In the genomic region with DNA sequence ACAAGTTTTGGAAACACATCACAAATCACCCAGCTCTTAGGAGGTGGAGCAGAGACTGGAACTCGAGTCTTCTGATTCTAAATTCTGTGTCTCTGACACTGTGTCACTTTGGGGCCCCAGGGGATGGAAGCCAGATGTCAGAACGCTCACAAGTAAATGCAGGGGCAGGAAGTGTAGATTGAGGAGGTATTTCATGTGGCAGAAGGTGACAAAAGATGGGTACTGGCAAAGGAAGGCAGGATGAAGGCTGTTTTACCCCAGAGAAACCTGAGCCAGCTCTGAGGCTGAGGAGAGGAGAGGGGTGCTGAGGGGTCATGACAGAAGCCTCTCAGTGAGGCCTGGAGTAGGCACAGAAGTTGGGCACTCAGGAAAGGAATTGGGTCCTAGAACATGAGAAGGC, we compare ENCODE assay signal across 15 cellular contexts. TPM values are rescaled to one million over a fixed set of nuclear protein-coding genes. Genes with fewer than 3 reads are reported as not detected.
DNase-seq lines count a peak whose midpoint lies in the region; ATAC-seq and TF ChIP-seq lines count a peak whose summit lies in the region.
"Had no signal": no experiment of that assay in that cellular context is flagged by ENCODE, and none has a peak within 500 bp of the region (broad histone marks: within the 10 kb centered on the region; RNA-seq: fewer than 3 reads in every experiment).

No MANE protein-coding gene starts in this region.

- peak overlapping the region; percentile 96 for H3K27ac Mint-ChIP-seq in activated CD4-positive, alpha-beta T cell treated with anti-CD3 and anti-CD28 coated beads, Interleukin-2, amount 10 ng/mL, durations not matched to agents 7 days and 5 days
- peak overlapping the region; percentile 98 for H3K27ac Mint-ChIP-seq in activated naive CD4-positive, alpha-beta T cell treated with anti-CD3 and anti-CD28 coated beads, Interleukin-2, amount 50 U/mL, for 24 hours
- H3K27ac Mint-ChIP-seq in Caco-2 (ENCODE audit: unreplicated experiment): no peak overlapping the region

- H4K8ac ChIP-seq in neuronal stem cell (ENCODE audit: low read depth, low read length): no peak overlapping the region

- no CpG with 5 or more reads among the region's 2 CpGs for WGBS in neuronal stem cell (ENCODE audit: extremely low coverage in 2 of 2, insufficient read length in 2 of 2, insufficient replicate concordance in 1 of 2), 2 donors

- ATAC-seq in DND-41 (ENCODE audit: insufficient read depth, low read depth): peak; percentile 84
- ATAC-seq in GM19351 (IDR thresholded peaks at IDR 0.05; ENCODE audit: unreplicated experiment): no peak
- no peak for ATAC-seq in GM18907 (IDR thresholded peaks at IDR 0.05; ENCODE audit: unreplicated experiment)
- ATAC-seq: psoas muscle had no signal

- H2AFZ ChIP-seq in DND-41 (ENCODE audit: low read depth, low read length): no peak overlapping the region
- H2AFZ ChIP-seq in neuronal stem cell (ENCODE audit: low read length): peak overlapping the region; percentile 24

- no peaks in the 10 kb centered on the region for H3K27me3 ChIP-seq in DND-41 (ENCODE audit: insufficient read depth, low read length, poor library complexity)
- peaks cover 0 to 23% (median 3%) of the 10 kb centered on the region in 3 experiments for H3K27me3 ChIP-seq in neuronal stem cell (ENCODE audit: control insufficient read depth in 3 of 3, insufficient read depth in 3 of 3, low read depth in 1 of 3, low read length in 3 of 3)
- H3K27me3 ChIP-seq in Caco-2 (replicated peaks; ENCODE audit: control insufficient read depth, insufficient read depth, low read length): no peaks in the 10 kb centered on the region
- H3K27me3 ChIP-seq: stomach had no signal

- H3K36me3 ChIP-seq in DND-41 (ENCODE audit: insufficient read depth, low read length) (no peaks in the 10 kb centered on the region), neuronal stem cell (replicated peaks in 1 of 2; ENCODE audit: control insufficient read depth in 2 of 2, insufficient read depth in 2 of 2, low read length in 2 of 2) (no peaks in the 10 kb centered on the region), Caco-2 (ENCODE audit: control insufficient read depth, insufficient read depth, low read length) (no peaks in the 10 kb centered on the region)
- H3K36me3 ChIP-seq: HAP-1, stomach had no signal

- H2AK5ac ChIP-seq in neuronal stem cell (ENCODE audit: low read depth, low read length): no peak overlapping the region

- no peaks in the 10 kb centered on the region for H3K9me3 Mint-ChIP-seq in activated CD4-positive, alpha-beta T cell treated with anti-CD3 and anti-CD28 coated beads, Interleukin-2, amount 10 ng/mL, durations not matched to agents 7 days and 5 days
- no peaks in the 10 kb centered on the region for H3K9me3 Mint-ChIP-seq in activated naive CD4-positive, alpha-beta T cell treated with anti-CD3 and anti-CD28 coated beads, Interleukin-2, amount 50 U/mL, for 24 hours
- no peaks in the 10 kb centered on the region for H3K9me3 Mint-ChIP-seq in Caco-2 (ENCODE audit: unreplicated experiment)

- H3K4me3 Mint-ChIP-seq in activated CD4-positive, alpha-beta T cell treated with anti-CD3 and anti-CD28 coated beads, Interleukin-2, amount 10 ng/mL, durations not matched to agents 7 days and 5 days: peak overlapping the region; percentile 0
- H3K4me3 Mint-ChIP-seq in activated naive CD4-positive, alpha-beta T cell treated with anti-CD3 and anti-CD28 coated beads, Interleukin-2, amount 50 U/mL, for 24 hours: peak overlapping the region; percentile 45
- no peak overlapping the region for H3K4me3 Mint-ChIP-seq in Caco-2 (ENCODE audit: unreplicated experiment)

- H4K20me1 ChIP-seq in DND-41 (ENCODE audit: insufficient read depth, low read length): no peaks in the 10 kb centered on the region

- no peaks in the 10 kb centered on the region for H3K27me3 Mint-ChIP-seq in activated CD4-positive, alpha-beta T cell treated with anti-CD3 and anti-CD28 coated beads, Interleukin-2, amount 10 ng/mL, durations not matched to agents 7 days and 5 days
- H3K27me3 Mint-ChIP-seq in activated naive CD4-positive, alpha-beta T cell treated with anti-CD3 and anti-CD28 coated beads, Interleukin-2, amount 50 U/mL, for 24 hours: no peaks in the 10 kb centered on the region
- no peaks in the 10 kb centered on the region for H3K27me3 Mint-ChIP-seq in Caco-2 (ENCODE audit: insufficient read depth, unreplicated experiment)

- no peak overlapping the region for H3K4ac ChIP-seq in neuronal stem cell (ENCODE audit: low read length)

- no peak for TF ChIP-seq CTCF in DND-41 (IDR thresholded peaks at IDR 0.05; ENCODE audit: borderline replicate concordance, extremely low read depth, low read length, poor library complexity, severe bottlenecking)
- no peak for TF ChIP-seq CTCF in Caco-2 (IDR thresholded peaks at IDR 0.05; ENCODE audit: insufficient read depth in 1 of 2, low read depth in 1 of 2, low read length in 1 of 2, severe bottlenecking in 1 of 2, unreplicated experiment in 1 of 2)

- H3K4me1 Mint-ChIP-seq in activated CD4-positive, alpha-beta T cell treated with anti-CD3 and anti-CD28 coated beads, Interleukin-2, amount 10 ng/mL, durations not matched to agents 7 days and 5 days: peaks cover 50% of the 10 kb centered on the region
- peaks cover 31% of the 10 kb centered on the region for H3K4me1 Mint-ChIP-seq in activated naive CD4-positive, alpha-beta T cell treated with anti-CD3 and anti-CD28 coated beads, Interleukin-2, amount 50 U/mL, for 24 hours
- H3K4me1 Mint-ChIP-seq in Caco-2 (ENCODE audit: low read depth, unreplicated experiment): no peaks in the 10 kb centered on the region

- DNase-seq in DND-41: peak; percentile 52
- peak; percentile 56 for DNase-seq in activated CD4-positive, alpha-beta T cell treated with anti-CD3 and anti-CD28 coated beads, Interleukin-2, amount 10 ng/mL, durations not matched to agents 7 days and 5 days
- no peak for DNase-seq in neuronal stem cell (ENCODE audit: low spot score)
- no peak for DNase-seq in Caco-2
- no peak for DNase-seq in AG08395 (ENCODE audit: low spot score)
- DNase-seq: effector CD8-positive, alpha-beta T cell; foreskin melanocyte; NCI-H226; psoas muscle; stomach had no signal

- H3K18ac ChIP-seq in neuronal stem cell (ENCODE audit: low read length): no peak overlapping the region

- CTCF ChIA-PET in activated CD4-positive, alpha-beta T cell treated with anti-CD3 and anti-CD28 coated beads, Interleukin-2, amount 10 ng/mL, durations not matched to agents 7 days and 5 days (lab: Charles Lee): interaction anchor here (0.9 to 1.7 kb wide), 5 partner anchors 9 to 44 kb away, joined by 3 to 10 read pairs (median 5); partner anchors contain the start of gene H2AZ2
- CTCF ChIA-PET in Caco-2 (lab: Charles Lee): no interaction called here

- no peak overlapping the region for H3K27ac ChIP-seq in DND-41 (ENCODE audit: low read length)
- H3K27ac ChIP-seq in neuronal stem cell (replicated peaks; ENCODE audit: low read length): no peak overlapping the region
- H3K27ac ChIP-seq: C4-2B, psoas muscle, stomach had no signal

- H3K4me2 ChIP-seq in DND-41 (ENCODE audit: insufficient read depth, low read length) (no peak overlapping the region), neuronal stem cell (ENCODE audit: insufficient read depth, low read length, poor library complexity, severe bottlenecking) (no peak overlapping the region)

- POLR2A ChIA-PET in activated CD4-positive, alpha-beta T cell treated with anti-CD3 and anti-CD28 coated beads, Interleukin-2, amount 10 ng/mL, durations not matched to agents 7 days and 5 days (lab: Charles Lee): no interaction called here
- POLR2A ChIA-PET in Caco-2 (lab: Charles Lee): interaction anchor here (0.5 kb wide), 1 partner anchor 240 kb away, joined by 3 read pairs; no protein-coding TSS in a partner anchor

- intact Hi-C loops in Caco-2 (cut with micrococcal nuclease; ENCODE audit: unreplicated experiment): no loop called here

- H3K23ac ChIP-seq in neuronal stem cell (ENCODE audit: low read depth, low read length, poor library complexity): no peak overlapping the region

- H3K36me3 Mint-ChIP-seq in activated CD4-positive, alpha-beta T cell treated with anti-CD3 and anti-CD28 coated beads, Interleukin-2, amount 10 ng/mL, durations not matched to agents 7 days and 5 days (ENCODE audit: low read depth): peaks cover 2% of the 10 kb centered on the region
- H3K36me3 Mint-ChIP-seq in activated naive CD4-positive, alpha-beta T cell treated with anti-CD3 and anti-CD28 coated beads, Interleukin-2, amount 50 U/mL, for 24 hours: peaks cover 2% of the 10 kb centered on the region
- no peaks in the 10 kb centered on the region for H3K36me3 Mint-ChIP-seq in Caco-2 (ENCODE audit: insufficient read depth, unreplicated experiment)

- H3K79me2 ChIP-seq in DND-41 (ENCODE audit: insufficient read depth, low read length): no peaks in the 10 kb centered on the region

- no peak overlapping the region for H4K91ac ChIP-seq in neuronal stem cell (ENCODE audit: low read depth, low read length, poor library complexity)

- H3K9me3 ChIP-seq in DND-41 (ENCODE audit: insufficient read depth, low read length, severe bottlenecking) (no peaks in the 10 kb centered on the region), neuronal stem cell (replicated peaks in 1 of 2; ENCODE audit: control insufficient read depth in 2 of 2, insufficient read depth in 1 of 2, low read depth in 1 of 2, low read length in 2 of 2) (no peaks in the 10 kb centered on the region), Caco-2 (no peaks in the 10 kb centered on the region)
- H3K9me3 ChIP-seq: HAP-1, psoas muscle, stomach had no signal

- H3K14ac ChIP-seq in neuronal stem cell (ENCODE audit: low read length): no peak overlapping the region

- no peak overlapping the region for H3K9ac ChIP-seq in DND-41 (ENCODE audit: low read depth, low read length)
- no peak overlapping the region for H3K9ac ChIP-seq in neuronal stem cell (ENCODE audit: low read depth, low read length, poor library complexity)

- H2BK15ac ChIP-seq in neuronal stem cell (ENCODE audit: low read length): no peak overlapping the region

- H3K4me3 ChIP-seq in DND-41 (ENCODE audit: low read depth in 1 of 2, low read length in 2 of 2): no peak overlapping the region
- no peak overlapping the region for H3K4me3 ChIP-seq in neuronal stem cell (ENCODE audit: low read length in 2 of 2)
- H3K4me3 ChIP-seq in Caco-2 (ENCODE audit: low read depth, low read length): no peak overlapping the region
- H3K4me3 ChIP-seq: HAP-1, psoas muscle, stomach had no signal

- peaks cover 11% of the 10 kb centered on the region; the same call in 1 of the 2 replicates for H3K4me1 ChIP-seq in DND-41 (ENCODE audit: insufficient read depth, low read length)
- no peaks in the 10 kb centered on the region for H3K4me1 ChIP-seq in neuronal stem cell (ENCODE audit: control insufficient read depth in 2 of 2, insufficient read depth in 1 of 2, low read depth in 1 of 2, low read length in 2 of 2)
- H3K4me1 ChIP-seq in Caco-2: no peaks in the 10 kb centered on the region
- H3K4me1 ChIP-seq: HAP-1 had no signal

- no peaks in the 10 kb centered on the region for H3K79me1 ChIP-seq in neuronal stem cell (ENCODE audit: low read depth, low read length)

- no TSS peak for BruUV-seq in Caco-2 (replicated peaks; lab: Mats Ljungman, UMichigan)

- no peak overlapping the region for H2BK120ac ChIP-seq in neuronal stem cell (ENCODE audit: low read depth, low read length)

- no peak overlapping the region for H2BK5ac ChIP-seq in neuronal stem cell (ENCODE audit: low read length)

- no peak overlapping the region for H2BK12ac ChIP-seq in neuronal stem cell (ENCODE audit: low read length)

RNA-seq across cellular contexts. Expression of gene PURB, which starts 6.0 kb away (rescaled TPM):
- 10 to 100 TPM; 22.9 to 24.1 TPM for total RNA-seq in activated CD4-positive, alpha-beta T cell treated with anti-CD3 and anti-CD28 coated beads, Interleukin-2, amount 10 ng/mL, durations not matched to agents 7 days and 5 days
- polyA plus RNA-seq in neuronal stem cell (2013, experiment 1 of 2): 12.2 TPM
- polyA plus RNA-seq in neuronal stem cell (2013, experiment 2 of 2): 12.7 TPM
- 25.1 and 26.3 TPM in 2 replicates for total RNA-seq in Caco-2 (2022)

RNA-seq across cellular contexts. Expression of gene H2AZ2, which starts 43.5 kb away (rescaled TPM):
- 100 to 1,000 TPM; 327 to 404 TPM for total RNA-seq in activated CD4-positive, alpha-beta T cell treated with anti-CD3 and anti-CD28 coated beads, Interleukin-2, amount 10 ng/mL, durations not matched to agents 7 days and 5 days
- polyA plus RNA-seq in neuronal stem cell (2013, experiment 1 of 2): 428 TPM
- 421 TPM for polyA plus RNA-seq in neuronal stem cell (2013, experiment 2 of 2)
- total RNA-seq in Caco-2 (2022): 196 and 244 TPM in 2 replicates

Comparison
In these comparisons a context has a peak if more than half of its experiments do, and no peak if none do; other contexts are left out.
1. DNase-seq: peak in DND-41 (single experiment) and activated CD4-positive, alpha-beta T cell treated with anti-CD3 and anti-CD28 coated beads, Interleukin-2, amount 10 ng/mL, durations not matched to agents 7 days and 5 days (single experiment); none in neuronal stem cell (single experiment), Caco-2 (0 of 2) and AG08395 (single experiment).